In the genomic region with DNA sequence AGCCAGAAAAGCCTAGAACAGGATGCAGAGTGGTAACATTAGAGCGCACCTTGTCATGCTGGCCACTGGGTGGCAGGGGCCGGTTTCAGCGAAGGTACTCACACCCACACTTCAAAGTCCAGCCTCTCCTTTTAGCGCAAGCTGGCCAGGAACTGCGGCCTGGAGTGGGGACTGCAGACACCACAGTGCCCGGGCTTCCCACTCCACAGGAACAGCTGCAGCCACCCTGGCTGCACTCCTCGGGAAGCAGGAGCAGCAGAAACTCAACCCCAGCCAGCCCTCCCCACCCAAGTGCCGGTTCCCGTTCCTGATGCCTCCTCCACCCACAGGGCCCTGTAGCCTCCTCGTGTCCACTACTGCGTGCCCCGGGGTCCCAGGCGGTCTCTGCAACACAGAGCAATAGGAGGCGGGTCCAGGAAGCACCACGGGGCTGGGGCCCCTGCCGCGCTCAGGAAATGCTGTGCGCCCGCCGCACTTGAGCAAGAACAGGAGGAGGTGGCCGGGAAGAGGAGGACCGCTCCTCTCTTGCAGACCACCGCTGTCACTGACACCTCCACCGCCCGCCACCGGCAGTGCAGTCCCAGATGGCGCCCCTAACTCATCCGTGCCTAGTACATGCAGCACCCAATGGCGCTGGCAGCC, we compare ENCODE assay signal across 9 cellular contexts. TPM values are rescaled to one million over a fixed set of nuclear protein-coding genes. Genes with fewer than 3 reads are reported as not detected.
DNase-seq lines count a peak whose midpoint lies in the region; ATAC-seq and TF ChIP-seq lines count a peak whose summit lies in the region.
"Had no signal": no experiment of that assay in that cellular context is flagged by ENCODE, and none has a peak within 500 bp of the region (broad histone marks: within the 10 kb centered on the region; RNA-seq: fewer than 3 reads in every experiment).

No MANE protein-coding gene starts in this region.

- no peaks in the 10 kb centered on the region for H3K79me2 ChIP-seq in osteoblast (ENCODE audit: insufficient read depth, low read length)

- H3K27ac Mint-ChIP-seq in activated CD4-positive, alpha-beta memory T cell treated with anti-CD3 and anti-CD28 coated beads for 36 hours, result no peak overlapping the region

- H3K36me3 Mint-ChIP-seq in activated CD4-positive, alpha-beta memory T cell treated with anti-CD3 and anti-CD28 coated beads for 36 hours, result no peaks in the 10 kb centered on the region

- ATAC-seq in omental fat pad (ENCODE audit: low FRiP score) (no peak), HG02623 (IDR thresholded peaks at IDR 0.05; ENCODE audit: unreplicated experiment) (no peak)

- peaks cover 48% of the 10 kb centered on the region for H3K4me1 Mint-ChIP-seq in activated CD4-positive, alpha-beta memory T cell treated with anti-CD3 and anti-CD28 coated beads for 36 hours (ENCODE audit: low read depth)

- H2AFZ ChIP-seq in osteoblast (ENCODE audit: low read length), result no peak overlapping the region

- peaks cover 6% of the 10 kb centered on the region for H3K27me3 Mint-ChIP-seq in activated CD4-positive, alpha-beta memory T cell treated with anti-CD3 and anti-CD28 coated beads for 36 hours

- no peak for DNase-seq in AG04450 (ENCODE audit: low read depth, low spot score)
- DNase-seq in GM04503 (ENCODE audit: low read depth), result peak; percentile 5
- DNase-seq in NCI-H2171 (lab: John Stamatoyannopoulos, UW), result peak; percentile 23
- peak; percentile 60 for DNase-seq in activated CD4-positive, alpha-beta memory T cell treated with anti-CD3 and anti-CD28 coated beads for 36 hours
- DNase-seq in fibroblast of the aortic adventitia (ENCODE audit: low read depth), result peak; percentile 15
- peak; percentile 85 for DNase-seq in osteoblast (ENCODE audit: insufficient read length, low spot score, missing footprints)
- DNase-seq in omental fat pad (ENCODE audit: low spot score), result no peak

- CTCF ChIA-PET in AG04450 (lab: Charles Lee), result interaction anchor here (0.6 to 1.1 kb wide), 5 partner anchors 9 to 267 kb away, joined by 3 read pairs; no protein-coding TSS in a partner anchor
- CTCF ChIA-PET in activated CD4-positive, alpha-beta memory T cell treated with anti-CD3 and anti-CD28 coated beads for 36 hours (lab: Charles Lee), result interaction anchor here (0.6 to 2.1 kb wide), 12 partner anchors 8 to 272 kb away, joined by 3 to 12 read pairs (median 4); partner anchors contain the start of gene FBXO7

- H3K9me3 ChIP-seq in AG04450 (ENCODE audit: control insufficient read depth, insufficient read depth, low read length) (peaks cover 8% of the 10 kb centered on the region; the same call in 1 of the 2 replicates), osteoblast (ENCODE audit: low read depth, low read length) (no peaks in the 10 kb centered on the region)

- H3K27ac ChIP-seq in AG04450 (ENCODE audit: low read depth, low read length) (no peak overlapping the region), osteoblast (ENCODE audit: low read depth, low read length) (no peak overlapping the region)

- H3K27me3 ChIP-seq in AG04450 (ENCODE audit: control insufficient read depth, insufficient read depth, low read length) (no peaks in the 10 kb centered on the region), osteoblast (ENCODE audit: insufficient read depth, low read length) (peaks cover 30% of the 10 kb centered on the region)

- no peaks in the 10 kb centered on the region for H3K36me3 ChIP-seq in osteoblast (ENCODE audit: insufficient read depth, low read length)

- H4K20me1 ChIP-seq in osteoblast (ENCODE audit: insufficient read depth, low read length), result peaks cover 3% of the 10 kb centered on the region

- H3K4me3 Mint-ChIP-seq in activated CD4-positive, alpha-beta memory T cell treated with anti-CD3 and anti-CD28 coated beads for 36 hours, result peak overlapping the region; percentile 70

- no peaks in the 10 kb centered on the region for H3K9me3 Mint-ChIP-seq in activated CD4-positive, alpha-beta memory T cell treated with anti-CD3 and anti-CD28 coated beads for 36 hours

- POLR2A ChIA-PET in AG04450 (lab: Yijun Ruan, JAX), result no interaction called here
- POLR2A ChIA-PET in activated CD4-positive, alpha-beta memory T cell treated with anti-CD3 and anti-CD28 coated beads for 36 hours (lab: Charles Lee), result interaction anchor here (0.6 kb wide), 1 partner anchor 209 kb away, joined by 3 read pairs; no protein-coding TSS in a partner anchor

- H3K4me3 ChIP-seq in AG04450 (ENCODE audit: low read depth, low read length), result no peak overlapping the region
- H3K4me3 ChIP-seq in fibroblast of the aortic adventitia (ENCODE audit: low read depth, low read length), result no peak overlapping the region
- H3K4me3 ChIP-seq in osteoblast (ENCODE audit: insufficient read depth, low read length), result no peak overlapping the region

- intact Hi-C loops in activated CD4-positive, alpha-beta memory T cell treated with anti-CD3 and anti-CD28 coated beads for 36 hours (cut with micrococcal nuclease), result loop anchor here (1.0 to 5.0 kb wide), 3 partner anchors 35 to 271 kb away; no protein-coding TSS in a partner anchor

- H3K4me1 ChIP-seq in osteoblast (ENCODE audit: insufficient read depth, low read length), result peaks cover 3% of the 10 kb centered on the region

- H3K4me2 ChIP-seq in osteoblast (ENCODE audit: insufficient read depth, low read length), result no peak overlapping the region

- TF ChIP-seq CTCF in AG04450 (IDR thresholded peaks at IDR 0.05; ENCODE audit: low read depth, low read length), result peak; percentile 37
- TF ChIP-seq CTCF in fibroblast of the aortic adventitia (IDR thresholded peaks at IDR 0.05; ENCODE audit: insufficient read depth, low read length), result peak; percentile 52
- TF ChIP-seq CTCF in osteoblast (IDR thresholded peaks at IDR 0.05; ENCODE audit: extremely low read depth, low read depth, low read length), result peak; percentile 39
- no peak for TF ChIP-seq CTCF in omental fat pad (IDR thresholded peaks at IDR 0.05)

RNA-seq across cellular contexts. Expression of gene RFPL2, which starts 2.2 kb away (rescaled TPM):
- polyA plus RNA-seq in AG04450 (2011; rRNA removed), result not detected in 2 replicates
- polyA minus RNA-seq in AG04450 (2011; rRNA and poly(A)+ RNA removed), result not detected in 2 replicates
- total RNA-seq in activated CD4-positive, alpha-beta memory T cell treated with anti-CD3 and anti-CD28 coated beads for 36 hours, result under 1 TPM; 0.52 to 0.53 TPM
- total RNA-seq in fibroblast of the aortic adventitia (ENCODE audit: low replicate concordance), result not detected in 2 replicates
- not detected in 2 replicates for total RNA-seq in osteoblast
- under 1 TPM in 1 of 4 donors, not detected in 3; 0.36 TPM for total RNA-seq in omental fat pad

RNA-seq across cellular contexts. Expression of gene C22orf42, which starts 43.6 kb away (rescaled TPM):
- polyA plus RNA-seq in AG04450 (2011; rRNA removed), result not detected in 2 replicates
- polyA minus RNA-seq in AG04450 (2011; rRNA and poly(A)+ RNA removed), result not detected in 2 replicates
- total RNA-seq in activated CD4-positive, alpha-beta memory T cell treated with anti-CD3 and anti-CD28 coated beads for 36 hours, result not detected
- total RNA-seq in fibroblast of the aortic adventitia (ENCODE audit: low replicate concordance), result not detected in 2 replicates
- not detected in 2 replicates for total RNA-seq in osteoblast
- not detected for total RNA-seq in omental fat pad
- total RNA-seq: lower leg skin had no signal

RNA-seq across cellular contexts. Expression of gene SLC5A4, which starts 52.5 kb away (rescaled TPM):
- polyA plus RNA-seq in AG04450 (2011; rRNA removed), result not detected in 2 replicates
- polyA minus RNA-seq in AG04450 (2011; rRNA and poly(A)+ RNA removed), result 0.17 TPM in 1 of 2 replicates, not detected in the other
- not detected for total RNA-seq in activated CD4-positive, alpha-beta memory T cell treated with anti-CD3 and anti-CD28 coated beads for 36 hours
- total RNA-seq in fibroblast of the aortic adventitia (ENCODE audit: low replicate concordance), result not detected in 2 replicates
- total RNA-seq in osteoblast, result not detected in 2 replicates
- 1 to 10 TPM in 2 of 4 donors, under 1 TPM in 2; 0.46 to 6.5 (median 0.96) TPM for total RNA-seq in omental fat pad
- total RNA-seq: lower leg skin had no signal

Comparison
In these comparisons a context has a peak if more than half of its experiments do, and no peak if none do; other contexts are left out.
1. DNase-seq: peak in GM04503 (single experiment), NCI-H2171 (single experiment), activated CD4-positive, alpha-beta memory T cell treated with anti-CD3 and anti-CD28 coated beads for 36 hours (single experiment), fibroblast of the aortic adventitia (single experiment) and osteoblast (single experiment); none in AG04450 (single experiment) and omental fat pad (single experiment).
2. CTCF ChIP-seq: peak in AG04450 (single experiment), fibroblast of the aortic adventitia (single experiment) and osteoblast (single experiment); none in omental fat pad (0 of 3).